Comparison of ENCODE assay signal across 8 cellular contexts in genomic region chr5:33850100-33850594, GRCh38. TPM values are rescaled to one million over a fixed set of nuclear protein-coding genes. Genes with fewer than 3 reads are reported as not detected.
A peak's percentile ranks its signal among the peaks of the same experiment; 100 is the strongest.
DNase-seq lines count a peak whose midpoint lies in the region; ATAC-seq and TF ChIP-seq lines count a peak whose summit lies in the region.

No MANE protein-coding gene starts in this region.

- H3K27me3 ChIP-seq in SJCRH30 (no peaks in the 10 kb centered on the region), testis (no peaks in the 10 kb centered on the region)

- ATAC-seq in HG02973 (IDR thresholded peaks at IDR 0.05; ENCODE audit: unreplicated experiment): peak; percentile 95

- TF ChIP-seq POLR2A in testis (IDR thresholded peaks at IDR 0.05): no peak
- no peak for TF ChIP-seq POLR2A in erythroblast (IDR thresholded peaks at IDR 0.05; ENCODE audit: low read length)

- intact Hi-C loops in testis (cut with DNase I; ENCODE audit: low total_unique reads): no loop called here

- DNase-seq in activated gamma-delta T cell treated with Interleukin-2 at 50 U/mL for 16 hours: peak; percentile 39
- DNase-seq in activated gamma-delta T cell (lab: John Stamatoyannopoulos, UW): no peak
- peak; percentile 38 to 40 for DNase-seq in SJCRH30
- DNase-seq in epithelial cell of proximal tubule (ENCODE audit: low read depth): peak; percentile 93
- peak; percentile 23 for DNase-seq in testis
- DNase-seq in erythroblast (lab: John Stamatoyannopoulos, UW): no peak
- no peak for DNase-seq in NCI-H2196 treated with DMSO at 0.1 percent for 48 hours (lab: John Stamatoyannopoulos, UW; ENCODE audit: unreplicated experiment)

- TF ChIP-seq CTCF in epithelial cell of proximal tubule (conservative IDR thresholded peaks at IDR 0.05; ENCODE audit: low read depth, low read length) (no peak), testis (IDR thresholded peaks at IDR 0.05) (no peak)

- H3K36me3 ChIP-seq in SJCRH30: peaks cover 4% of the 10 kb centered on the region; the same call in 1 of the 2 replicates
- H3K36me3 ChIP-seq in testis (ENCODE audit: low read depth, missing control alignments): no peaks in the 10 kb centered on the region

- H3K9me3 ChIP-seq in SJCRH30 (replicated peaks) (no peaks in the 10 kb centered on the region), testis (no peaks in the 10 kb centered on the region)

- H3K4me1 ChIP-seq in SJCRH30 (peaks cover 10% of the 10 kb centered on the region), testis (peaks cover 36% of the 10 kb centered on the region)

- H3K4me3 ChIP-seq in SJCRH30 (no peak overlapping the region), epithelial cell of proximal tubule (ENCODE audit: low read depth, low read length) (no peak overlapping the region), testis (no peak overlapping the region)

- H3K27ac ChIP-seq in SJCRH30 (0 out of 2 replicates have a peak overlapping the region, but pooled peaks have one; percentile 16), testis (no peak overlapping the region)

- WGBS in testis, 2 donors: 75 to 89% methylated on average over 9 of the region's 9 CpGs

RNA-seq across cellular contexts. Expression of gene ADAMTS12, which starts 41.6 kb away (rescaled TPM):
- total RNA-seq in SJCRH30 (2014; rRNA removed; shearing (Covaris generic)): 16.8 and 17.5 TPM in 2 replicates
- total RNA-seq in epithelial cell of proximal tubule: 2.1 and 3.3 TPM in 2 replicates
- 1 to 10 TPM; 7.5 to 9.3 TPM for total RNA-seq in testis
- 4.9 TPM for polyA plus RNA-seq in testis (ENCODE audit: insufficient read depth, low read depth, low replicate concordance)

Comparison
In these comparisons a context has a peak if more than half of its experiments do, and no peak if none do; other contexts are left out.
1. DNase-seq: peak in activated gamma-delta T cell treated with Interleukin-2 at 50 U/mL for 16 hours (single experiment), SJCRH30 (2 of 2), epithelial cell of proximal tubule (single experiment) and testis (single experiment); none in activated gamma-delta T cell (single experiment), erythroblast (0 of 2) and NCI-H2196 treated with DMSO at 0.1 percent for 48 hours (single experiment).